16 cellular contexts compared by ENCODE assay signal in genomic region chr20:19692100-19692499, GRCh38.
DNase-seq lines count a peak whose midpoint lies in the region; ATAC-seq, FAIRE-seq and TF ChIP-seq lines count a peak whose summit lies in the region.
"Had no signal": no experiment of that assay in that cellular context is flagged by ENCODE, and none has a peak within 500 bp of the region (broad histone marks: within the 10 kb centered on the region; RNA-seq: fewer than 3 reads in every experiment).

No MANE protein-coding gene starts in this region.

- no peaks in the 10 kb centered on the region for H3K9me3 Mint-ChIP-seq in immature natural killer cell

- peak overlapping the region; percentile 37 to 79 for H3K27ac ChIP-seq in A549
- H3K27ac ChIP-seq in mammary epithelial cell (ENCODE audit: insufficient read depth, low read depth, low read length), result no peak overlapping the region
- peak overlapping the region; percentile 19 for H3K27ac ChIP-seq in foreskin keratinocyte
- H3K27ac ChIP-seq: gastroesophageal sphincter, SJCRH30 had no signal

- no peaks in the 10 kb centered on the region for H4K20me1 ChIP-seq in mammary epithelial cell (ENCODE audit: insufficient read depth, low read length)

- BruUV-seq in mammary epithelial cell (replicated peaks; lab: Mats Ljungman, UMichigan), result no TSS peak

- H3K36me3 Mint-ChIP-seq in immature natural killer cell, result no peaks in the 10 kb centered on the region
- H3K36me3 Mint-ChIP-seq: CD14-positive monocyte had no signal

- no peaks in the 10 kb centered on the region for H3K9me3 ChIP-seq in A549
- H3K9me3 ChIP-seq in mammary epithelial cell (replicated peaks; ENCODE audit: insufficient read depth, low read length), result no peaks in the 10 kb centered on the region
- no peaks in the 10 kb centered on the region for H3K9me3 ChIP-seq in BE2C
- H3K9me3 ChIP-seq: gastroesophageal sphincter, spleen had no signal

- TF ChIP-seq RAD21 in A549 (conservative IDR thresholded peaks at IDR 0.05 in 1 of 2, IDR thresholded peaks at IDR 0.05 in 1 of 2), result no peak

- ATAC-seq in A549 (no peak), foreskin keratinocyte (no peak), GM21825 (IDR thresholded peaks at IDR 0.05; ENCODE audit: unreplicated experiment) (no peak)
- ATAC-seq: gastroesophageal sphincter, T-helper 17 cell had no signal

- H3K4me3 ChIP-seq in A549 (no peak overlapping the region; the same call in 2 of the 3 replicates), mammary epithelial cell (replicated peaks in 1 of 3; ENCODE audit: insufficient read depth in 1 of 3, low read depth in 2 of 3, low read length in 3 of 3) (no peak overlapping the region), BE2C (ENCODE audit: low read depth, low read length) (no peak overlapping the region)
- H3K4me3 ChIP-seq: gastroesophageal sphincter, SJCRH30, spleen had no signal

- DNase-seq in A549 (ENCODE audit: low read depth in 1 of 2, low spot score in 1 of 2), result peak in 1 of 2 experiments; percentile 19
- peak; percentile 50 for DNase-seq in LHCN-M2 (ENCODE audit: low read depth)
- peak; percentile 50 for DNase-seq in mammary epithelial cell
- no peak for DNase-seq in foreskin keratinocyte
- DNase-seq in BE2C, result no peak
- no peak for DNase-seq in immature natural killer cell
- DNase-seq in stimulated activated CD4-positive, alpha-beta T cell treated with anti-CD3 and anti-CD28 coated beads, Interleukin-4, amount 100 ng/mL, for 24 hours, result no peak
- DNase-seq: NCI-H1417 treated with DMSO at 0.1 percent for 48 hours had no signal

- POLR2A ChIA-PET in A549 (lab: Yijun Ruan, JAX), result no interaction called here

- CTCF ChIA-PET in A549 (lab: Yijun Ruan, JAX), result interaction anchor here (0.6 to 2.7 kb wide), 22 partner anchors 9 to 902 kb away, joined by 3 to 37 read pairs (median 6); no protein-coding TSS in a partner anchor
- CTCF ChIA-PET in mammary epithelial cell (lab: Charles Lee; ENCODE audit: low non-redundant PET), result no interaction called here

- no peak for FAIRE-seq in A549 (lab: Jason Lieb, UNC)
- FAIRE-seq: endometrium had no signal

- no peak for TF ChIP-seq POLR2A in A549 (IDR thresholded peaks at IDR 0.05; ENCODE audit: low read length)

- H3K79me2 ChIP-seq in mammary epithelial cell (ENCODE audit: insufficient read depth, low read length), result no peaks in the 10 kb centered on the region

- H3K9ac ChIP-seq in mammary epithelial cell (ENCODE audit: insufficient read depth, low read length), result no peak overlapping the region

- dilution Hi-C loops in mammary epithelial cell (cut with HindIII; ENCODE audit: low sequenced_read_pairs), result no loop called here

- peaks cover 0 to 3% (median 2%) of the 10 kb centered on the region in 3 donors for H3K27me3 Mint-ChIP-seq in immature natural killer cell (ENCODE audit: low read depth in 3 of 3)
- H3K27me3 Mint-ChIP-seq: progenitor cell of endocrine pancreas had no signal

- intact Hi-C loops in mammary epithelial cell (cut with micrococcal nuclease), result loop anchor here (1.0 to 2.0 kb wide), 4 partner anchors 43 to 303 kb away; no protein-coding TSS in a partner anchor

- TF ChIP-seq CTCF in A549 (IDR thresholded peaks at IDR 0.05) (no peak), mammary epithelial cell (conservative IDR thresholded peaks at IDR 0.05 in 1 of 2, IDR thresholded peaks at IDR 0.05 in 1 of 2; ENCODE audit: extremely low read depth in 1 of 2, insufficient read depth in 1 of 2, low read depth in 1 of 2, low read length in 2 of 2) (no peak), foreskin keratinocyte (conservative IDR thresholded peaks at IDR 0.05) (no peak), BE2C (IDR thresholded peaks at IDR 0.05; ENCODE audit: low read depth, low read length) (no peak)

- 60% methylated on average over 4 of the region's 4 CpGs for WGBS in A549 (ENCODE audit: missing lambda C conversion rate)
- 69% methylated on average over 4 of the region's 4 CpGs for WGBS in mammary epithelial cell (ENCODE audit: low coverage, missing lambda C conversion rate)

- no peak overlapping the region for H3K4me3 Mint-ChIP-seq in immature natural killer cell

- no peaks in the 10 kb centered on the region for H3K27me3 ChIP-seq in mammary epithelial cell (ENCODE audit: insufficient read depth, low read length)
- no peaks in the 10 kb centered on the region for H3K27me3 ChIP-seq in foreskin keratinocyte
- peaks cover 4% of the 10 kb centered on the region; the same call in 1 of the 2 replicates for H3K27me3 ChIP-seq in BE2C
- H3K27me3 ChIP-seq: gastroesophageal sphincter, SJCRH30, spleen had no signal

- H3K27ac Mint-ChIP-seq in immature natural killer cell, result no peak overlapping the region
- H3K27ac Mint-ChIP-seq: CD14-positive monocyte, T-helper 17 cell had no signal

- in situ Hi-C loops in mammary epithelial cell (cut with MboI; ENCODE audit: low sequenced_read_pairs in 2 of 2), result no loop called here

- H3K4me1 Mint-ChIP-seq in immature natural killer cell, result no peaks in the 10 kb centered on the region

- H2AFZ ChIP-seq in mammary epithelial cell (ENCODE audit: low read depth, low read length), result no peak overlapping the region

- H3K4me2 ChIP-seq in A549 (peak overlapping the region; percentile 65), mammary epithelial cell (ENCODE audit: insufficient read depth, low read depth, low read length) (no peak overlapping the region)

- H3K4me1 ChIP-seq in A549 (peaks cover 25% of the 10 kb centered on the region), mammary epithelial cell (ENCODE audit: insufficient read depth, low read length) (peaks cover 24% of the 10 kb centered on the region), foreskin keratinocyte (peaks cover 11% of the 10 kb centered on the region), BE2C (no peaks in the 10 kb centered on the region)

- no peak for TF ChIP-seq EP300 in A549 (IDR thresholded peaks at IDR 0.05)

- no peaks in the 10 kb centered on the region for H3K36me3 ChIP-seq in mammary epithelial cell (ENCODE audit: insufficient read depth, low read length)
- no peaks in the 10 kb centered on the region for H3K36me3 ChIP-seq in BE2C
- H3K36me3 ChIP-seq: gastroesophageal sphincter, SJCRH30, spleen had no signal

TF ChIP-seq in A549, 52 proteins besides CTCF, POLR2A, EP300 and RAD21:
- TF ChIP-seq HMGXB4 (CRISPR knock-in tag; IDR thresholded peaks at IDR 0.05; ENCODE audit: borderline replicate concordance), result no peak
- TF ChIP-seq HOXB13 (CRISPR knock-in tag; IDR thresholded peaks at IDR 0.05; ENCODE audit: low read depth), result no peak
- TF ChIP-seq ZFP36 (IDR thresholded peaks at IDR 0.05; ENCODE audit: borderline replicate concordance, partially characterized antibody), result no peak
- no peak for TF ChIP-seq JUNB (IDR thresholded peaks at IDR 0.05)
- TF ChIP-seq ZNF302 (CRISPR knock-in tag; IDR thresholded peaks at IDR 0.05), result no peak
- TF ChIP-seq FOSL2 (IDR thresholded peaks at IDR 0.05), result no peak
- TF ChIP-seq FOSL2 (CRISPR knock-in tag; IDR thresholded peaks at IDR 0.05), result peak; percentile 59
- TF ChIP-seq NFE2L2 (conservative IDR thresholded peaks at IDR 0.05; ENCODE audit: low read length), result peak; percentile 97
- no peak for TF ChIP-seq NPAS2 (CRISPR knock-in tag; IDR thresholded peaks at IDR 0.05; ENCODE audit: borderline replicate concordance)
- peak; percentile 97 for TF ChIP-seq MAFK (IDR thresholded peaks at IDR 0.05; ENCODE audit: partially characterized antibody)
- no peak for TF ChIP-seq EHMT2 (IDR thresholded peaks at IDR 0.05; ENCODE audit: low read depth)

Comparison
In these comparisons a context has a peak if more than half of its experiments do, and no peak if none do; other contexts are left out.
1. DNase-seq: peak in LHCN-M2 (single experiment) and mammary epithelial cell (single experiment); none in foreskin keratinocyte (0 of 2), BE2C (single experiment), immature natural killer cell (0 of 3) and stimulated activated CD4-positive, alpha-beta T cell treated with anti-CD3 and anti-CD28 coated beads, Interleukin-4, amount 100 ng/mL, for 24 hours (single experiment).